29 cellular contexts compared by ENCODE assay signal in genomic region chr10:16310440-16310839, GRCh38.
"Had no signal": no experiment of that assay in that cellular context is flagged by ENCODE, and none has a peak within 500 bp of the region (broad histone marks: within the 10 kb centered on the region; RNA-seq: fewer than 3 reads in every experiment).

No MANE protein-coding gene starts in this region.

- H3K79me2 ChIP-seq: hepatocyte had no signal

- H3K4me3 ChIP-seq: colonic mucosa, coronary artery, dorsolateral prefrontal cortex, esophagus muscularis mucosa, esophagus squamous epithelium, gastrocnemius medialis, gastroesophageal sphincter, heart left ventricle, heart right ventricle, hepatocyte had no signal

- H3K27me3 ChIP-seq: colonic mucosa, dorsolateral prefrontal cortex, esophagus muscularis mucosa, esophagus squamous epithelium, foreskin keratinocyte, gastrocnemius medialis, gastroesophageal sphincter, heart left ventricle, heart right ventricle, hepatocyte had no signal

- H3K27ac ChIP-seq: colonic mucosa, coronary artery, dorsolateral prefrontal cortex, epithelial cell of prostate, esophagus muscularis mucosa, esophagus squamous epithelium, foreskin keratinocyte, gastrocnemius medialis, gastroesophageal sphincter, heart left ventricle, heart right ventricle, hepatocyte had no signal

- H3K4me2 ChIP-seq: hepatocyte had no signal

- FAIRE-seq: colon, endometrium, endothelial cell of umbilical vein, frontal cortex had no signal

- ATAC-seq: effector memory CD8-positive, alpha-beta T cell; esophagus mucosa; foreskin keratinocyte; gastrocnemius medialis; gastroesophageal sphincter; heart left ventricle; heart right ventricle had no signal

- H3K4me1 ChIP-seq: colonic mucosa, esophagus muscularis mucosa, esophagus squamous epithelium, foreskin keratinocyte, gastrocnemius medialis, gastroesophageal sphincter, heart left ventricle, heart right ventricle had no signal

- H3K9me3 ChIP-seq: colonic mucosa had no signal

- DNase-seq: colonic mucosa; cortex of kidney; dermis blood vessel endothelial cell; dorsolateral prefrontal cortex; effector CD4-positive, alpha-beta T cell; effector CD8-positive, alpha-beta T cell; effector memory CD4-positive, alpha-beta T cell; effector memory CD8-positive, alpha-beta T cell; endodermal cell; erythroblast; esophagus squamous epithelium; foreskin fibroblast; foreskin keratinocyte; foreskin melanocyte; gastrocnemius medialis; glutamatergic neuron; head of caudate nucleus; heart left ventricle; heart right ventricle had no signal

- H3K36me3 ChIP-seq: colonic mucosa, esophagus muscularis mucosa, esophagus squamous epithelium, gastrocnemius medialis, gastroesophageal sphincter, heart left ventricle, heart right ventricle had no signal

- H2AFZ ChIP-seq: hepatocyte had no signal
